Comparison of ENCODE assay signal across 9 cellular contexts in genomic region chr1:23798662-23799142, GRCh38. TPM values are rescaled to one million over a fixed set of nuclear protein-coding genes. Genes with fewer than 3 reads are reported as not detected.
DNase-seq lines count a peak whose midpoint lies in the region; ATAC-seq and TF ChIP-seq lines count a peak whose summit lies in the region.
"Had no signal": no experiment of that assay in that cellular context is flagged by ENCODE, and none has a peak within 500 bp of the region (broad histone marks: within the 10 kb centered on the region; RNA-seq: fewer than 3 reads in every experiment).

No MANE protein-coding gene starts in this region.

- no peak for ATAC-seq in GM18873 (IDR thresholded peaks at IDR 0.05; ENCODE audit: low FRiP score, unreplicated experiment)

- TF ChIP-seq CTCF in GM12874 (IDR thresholded peaks at IDR 0.05; ENCODE audit: insufficient read depth, low read depth, low read length): peak; percentile 44; the same call in 1 of the 2 replicates

- DNase-seq in RKO (ENCODE audit: low spot score) (peak; percentile 30), posterior vena cava (ENCODE audit: low spot score) (peak; percentile 75), ureter (ENCODE audit: low spot score) (no peak), middle frontal gyrus (ENCODE audit: extremely low spot score, low spot score) (no peak), MV-4-11 (lab: John Stamatoyannopoulos, UW) (no peak)
- DNase-seq: T-helper 9 cell had no signal

- peaks cover 0 to 15% of the 10 kb centered on the region in 2 donors for H3K4me1 ChIP-seq in esophagus (ENCODE audit: control insufficient read depth in 2 of 2, insufficient read depth in 2 of 2, low read length in 1 of 2)

- peak overlapping the region; percentile 65 to 72 for H3K4me3 ChIP-seq in esophagus (ENCODE audit: low read depth in 1 of 2, low read length in 2 of 2)

- no peaks in the 10 kb centered on the region for H3K27me3 ChIP-seq in esophagus (ENCODE audit: control insufficient read depth in 1 of 2, insufficient read depth in 2 of 2, low read length in 2 of 2)

- H3K36me3 ChIP-seq in esophagus (ENCODE audit: control insufficient read depth in 2 of 2, insufficient read depth in 2 of 2, low read length in 1 of 2): peaks cover 11 to 28% of the 10 kb centered on the region in 2 donors

- WGBS in esophagus, 2 donors: 70 to 77% methylated on average over 11 to 12 of the region's 12 CpGs

- intact Hi-C loops in posterior vena cava (cut with DNase I): no loop called here

- peak overlapping the region; percentile 88 to 93 for H3K27ac ChIP-seq in esophagus (ENCODE audit: low read depth in 2 of 2, low read length in 1 of 2)

- H3K9me3 ChIP-seq in esophagus (ENCODE audit: control insufficient read depth in 2 of 2, insufficient read depth in 1 of 2, low read depth in 1 of 2, low read length in 1 of 2): no peaks in the 10 kb centered on the region

RNA-seq across cellular contexts. Expression of gene GALE, which starts 1.9 kb away (rescaled TPM):
- 100 to 1,000 TPM in 1 of 2 donors, 10 to 100 TPM in 1; 76.6 to 120 TPM for polyA plus RNA-seq in esophagus
- total RNA-seq in posterior vena cava: 10 to 100 TPM; 15.2 to 18.4 TPM
- 77.2 TPM for total RNA-seq in ureter

RNA-seq across cellular contexts. Expression of gene LYPLA2, which starts 7.8 kb away (rescaled TPM):
- polyA plus RNA-seq in esophagus: 10 to 100 TPM; 44.4 to 63.7 TPM
- 10 to 100 TPM; 21.1 to 21.8 TPM for total RNA-seq in posterior vena cava
- total RNA-seq in ureter: 68.6 TPM

RNA-seq across cellular contexts. Expression of gene PITHD1, which starts 20.5 kb away (rescaled TPM):
- polyA plus RNA-seq in esophagus: 10 to 100 TPM; 41.3 to 57.2 TPM
- total RNA-seq in posterior vena cava (10 to 100 TPM; 35.6 to 40.4 TPM), ureter (44.1 TPM)

RNA-seq across cellular contexts. Expression of gene HMGCL, which starts 26.5 kb away (rescaled TPM):
- 10 to 100 TPM; 16.8 to 27.4 TPM for polyA plus RNA-seq in esophagus
- total RNA-seq in posterior vena cava (10 to 100 TPM; 23.1 to 27.4 TPM), ureter (54.1 TPM)

RNA-seq across cellular contexts. Expression of gene ELOA, which starts 55.4 kb away (rescaled TPM):
- polyA plus RNA-seq in esophagus: 10 to 100 TPM in 1 of 2 donors, 1 to 10 TPM in 1; 9.9 to 15.9 TPM
- total RNA-seq in posterior vena cava (10 to 100 TPM; 34.4 to 34.8 TPM), ureter (45.6 TPM)

Comparison
In these comparisons a context has a peak if more than half of its experiments do, and no peak if none do; other contexts are left out.
1. DNase-seq: peak in RKO (single experiment) and posterior vena cava (single experiment); none in ureter (single experiment), middle frontal gyrus (single experiment) and MV-4-11 (single experiment).